In the genomic region with DNA sequence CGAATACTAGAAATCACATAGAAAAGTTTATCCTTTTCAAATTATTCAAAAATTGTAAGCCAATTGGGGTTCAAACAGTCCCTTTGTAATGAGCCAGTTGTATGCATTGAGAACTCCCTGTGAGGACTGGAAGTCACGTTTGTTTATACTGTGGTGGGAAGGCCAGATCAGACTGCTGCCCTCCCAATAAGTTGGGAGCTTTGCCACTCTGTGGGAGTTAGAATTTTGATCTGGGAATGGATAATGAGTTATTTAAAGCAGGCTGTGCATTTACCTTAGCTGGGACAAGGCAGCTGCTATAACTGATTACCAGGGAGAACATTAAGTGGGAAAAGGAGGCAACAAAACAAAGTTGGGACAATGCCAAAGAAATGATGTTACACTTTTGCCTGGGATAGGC, we compare ENCODE assay signal across 19 cellular contexts.
A peak's percentile ranks its signal among the peaks of the same experiment; 100 is the strongest.
DNase-seq lines count a peak whose midpoint lies in the region; ATAC-seq and TF ChIP-seq lines count a peak whose summit lies in the region.
"Had no signal": no experiment of that assay in that cellular context is flagged by ENCODE, and none has a peak within 500 bp of the region (broad histone marks: within the 10 kb centered on the region; RNA-seq: fewer than 3 reads in every experiment).

No MANE protein-coding gene starts in this region.

- WGBS in IMR-90 (ENCODE audit: extremely low coverage in 2 of 2, insufficient read length in 1 of 2), 2 experiments, result 0% methylated on average over 1 of the region's 2 CpGs; no CpG with 5 or more reads in 1 of the 2 experiments

- DNase-seq in DMS 273 treated with DMSO at 0.1 percent for 48 hours (lab: John Stamatoyannopoulos, UW), result peak; percentile 87
- DNase-seq in IMR-90, result peak; percentile 53
- peak; percentile 12 for DNase-seq in astrocyte of the spinal cord (ENCODE audit: low read depth, low spot score)
- no peak for DNase-seq in nephron progenitor cell
- DNase-seq in NCI-H2081 treated with DMSO at 0.1 percent for 48 hours (lab: John Stamatoyannopoulos, UW), result no peak
- no peak for DNase-seq in activated naive CD4-positive, alpha-beta T cell treated with anti-CD3 and anti-CD28 coated beads, Interleukin-2, amount 50 U/mL, for 72 hours (ENCODE audit: low spot score in 2 of 2)
- DNase-seq: ACHN, AML-193, Caco-2, MG63, NCI-H1092, NCI-H2107, NCI-H446, NCI-H774, PC-3 had no signal

- no peak overlapping the region for H2BK120ac ChIP-seq in IMR-90 (ENCODE audit: low read depth, low read length)

- peaks cover 5% of the 10 kb centered on the region; the same call in 1 of the 2 replicates for H3K9me1 ChIP-seq in IMR-90 (ENCODE audit: insufficient read depth, low read length)

- H3K4me3 ChIP-seq in IMR-90 (ENCODE audit: insufficient read depth, low read depth, low read length), result no peak overlapping the region
- no peak overlapping the region for H3K4me3 ChIP-seq in astrocyte of the spinal cord (ENCODE audit: low read depth, low read length)
- H3K4me3 ChIP-seq: MG63, SJSA1 had no signal

- dilution Hi-C loops in IMR-90 (cut with HindIII; ENCODE audit: low sequenced_read_pairs, unreplicated experiment), result no loop called here

- H3K27ac ChIP-seq in IMR-90 (ENCODE audit: insufficient read depth, low read length), result no peak overlapping the region
- H3K27ac ChIP-seq: RWPE1, SJSA1 had no signal

- no peak overlapping the region for H2BK20ac ChIP-seq in IMR-90 (ENCODE audit: low read depth, low read length)

- no peak overlapping the region for H2BK5ac ChIP-seq in IMR-90 (ENCODE audit: low read depth, low read length, poor library complexity, severe bottlenecking)

- H3K36me3 Mint-ChIP-seq in nephron progenitor cell (ENCODE audit: low read depth), result peaks cover 20% of the 10 kb centered on the region
- H3K36me3 Mint-ChIP-seq in activated naive CD4-positive, alpha-beta T cell treated with anti-CD3 and anti-CD28 coated beads, Interleukin-2, amount 50 U/mL, for 72 hours, result peaks cover 4 to 6% of the 10 kb centered on the region in 2 donors

- ATAC-seq in IMR-90 (ENCODE audit: low read depth) (peak; percentile 53), GM21619 (IDR thresholded peaks at IDR 0.05; ENCODE audit: unreplicated experiment) (no peak)
- ATAC-seq in activated naive CD4-positive, alpha-beta T cell treated with anti-CD3 and anti-CD28 coated beads, Interleukin-2, amount 50 U/mL, for 72 hours, result no peak
- ATAC-seq: HepG2, PC-3 had no signal

- peaks cover 5% of the 10 kb centered on the region for H3K27me3 Mint-ChIP-seq in nephron progenitor cell (ENCODE audit: low read depth, poor library complexity)

- no peak overlapping the region for H4K5ac ChIP-seq in IMR-90 (ENCODE audit: low read depth, low read length)

- POLR2A ChIA-PET in IMR-90 (lab: Charles Lee; ENCODE audit: unreplicated experiment), result interaction anchor here (0.6 kb wide), 1 partner anchor 1293 kb away, joined by 4 read pairs; no protein-coding TSS in a partner anchor

- no peaks in the 10 kb centered on the region for H3K9me3 Mint-ChIP-seq in nephron progenitor cell
- H3K9me3 Mint-ChIP-seq in activated naive CD4-positive, alpha-beta T cell treated with anti-CD3 and anti-CD28 coated beads, Interleukin-2, amount 50 U/mL, for 72 hours, result no peaks in the 10 kb centered on the region

- no peak overlapping the region for H2BK15ac ChIP-seq in IMR-90 (ENCODE audit: low read depth, low read length)

- H3K79me1 ChIP-seq in IMR-90 (ENCODE audit: low read depth in 1 of 2, low read length in 2 of 2), result no peaks in the 10 kb centered on the region

- H3K14ac ChIP-seq in IMR-90 (replicated peaks; ENCODE audit: low read depth, low read length), result no peak overlapping the region

- BruUV-seq in IMR-90 (replicated peaks; lab: Mats Ljungman, UMichigan), result no TSS peak

- no peak overlapping the region for H2AK9ac ChIP-seq in IMR-90 (replicated peaks; ENCODE audit: low read depth, low read length, poor library complexity)

- H3K18ac ChIP-seq in IMR-90 (ENCODE audit: low read depth, low read length), result no peak overlapping the region

- TF ChIP-seq POLR2A in IMR-90 (IDR thresholded peaks at IDR 0.05; ENCODE audit: low read depth, low read length), result no peak

- no peak overlapping the region for H4K91ac ChIP-seq in IMR-90 (ENCODE audit: insufficient read depth, low read depth, low read length)

- no peak overlapping the region for H3K4ac ChIP-seq in IMR-90 (ENCODE audit: low read depth, low read length)

- no peak overlapping the region for H3K23ac ChIP-seq in IMR-90 (ENCODE audit: low read depth, low read length)

- H4K20me1 ChIP-seq in IMR-90 (ENCODE audit: insufficient read depth, low read length), result no peaks in the 10 kb centered on the region

- intact Hi-C loops in IMR-90 (cut with micrococcal nuclease), result no loop called here

- H3K27ac Mint-ChIP-seq in nephron progenitor cell, result peak overlapping the region; percentile 62
- no peak overlapping the region for H3K27ac Mint-ChIP-seq in activated naive CD4-positive, alpha-beta T cell treated with anti-CD3 and anti-CD28 coated beads, Interleukin-2, amount 50 U/mL, for 72 hours

- no peaks in the 10 kb centered on the region for H3K9me3 ChIP-seq in IMR-90 (ENCODE audit: control insufficient read depth, insufficient read depth, low read length)
- H3K9me3 ChIP-seq: Caco-2, MG63, SJSA1 had no signal

- H3K4me1 ChIP-seq in IMR-90 (ENCODE audit: control insufficient read depth, insufficient read depth, low read length), result 0 out of 2 replicates have a peak, but pooled peaks cover 3% of the 10 kb centered on the region

- no peak for TF ChIP-seq RAD21 in IMR-90 (IDR thresholded peaks at IDR 0.05; ENCODE audit: low read length)

- peaks cover 2% of the 10 kb centered on the region; the same call in 1 of the 2 replicates for H3K36me3 ChIP-seq in IMR-90 (ENCODE audit: control insufficient read depth, insufficient read depth, low read length)
- H3K36me3 ChIP-seq: MG63, SJSA1 had no signal

- no peak overlapping the region for H3K9ac ChIP-seq in IMR-90 (ENCODE audit: low read depth, low read length)

- H3K56ac ChIP-seq in IMR-90 (ENCODE audit: extremely low read depth, insufficient read depth, low read length), result no peak overlapping the region

- H3K4me3 Mint-ChIP-seq in nephron progenitor cell, result no peak overlapping the region

- CTCF ChIA-PET in IMR-90 (lab: Yijun Ruan, JAX), result no interaction called here

- H3K27me3 ChIP-seq in IMR-90 (ENCODE audit: control insufficient read depth, insufficient read depth, low read length), result no peaks in the 10 kb centered on the region
- H3K27me3 ChIP-seq: MG63, SJSA1 had no signal

- peaks cover 12% of the 10 kb centered on the region for H3K4me1 Mint-ChIP-seq in nephron progenitor cell

- no peak overlapping the region for H2AK5ac ChIP-seq in IMR-90 (ENCODE audit: low read depth, low read length)

- in situ Hi-C loops in IMR-90 (cut with MboI; ENCODE audit: low sequenced_read_pairs), result no loop called here
- in situ Hi-C loops in astrocyte of the spinal cord (cut with HindIII; ENCODE audit: low sequenced_read_pairs), result no loop called here

- H3K4me2 ChIP-seq in IMR-90 (ENCODE audit: low read depth, low read length), result no peak overlapping the region

- H2AFZ ChIP-seq in IMR-90 (replicated peaks; ENCODE audit: low read length, poor library complexity), result no peak overlapping the region

- H4K8ac ChIP-seq in IMR-90 (ENCODE audit: low read depth in 2 of 2, low read length in 2 of 2), result no peak overlapping the region

- TF ChIP-seq CTCF in IMR-90 (conservative IDR thresholded peaks at IDR 0.05; ENCODE audit: low read depth, low read length) (no peak), astrocyte of the spinal cord (IDR thresholded peaks at IDR 0.05; ENCODE audit: low read depth, low read length) (no peak), nephron progenitor cell (IDR thresholded peaks at IDR 0.05) (no peak)

TF ChIP-seq in IMR-90, 13 proteins besides CTCF, POLR2A, EP300 and RAD21:
- TF ChIP-seq CHD1 (IDR thresholded peaks at IDR 0.05; ENCODE audit: low read depth, low read length) (no peak), RCOR1 (IDR thresholded peaks at IDR 0.05; ENCODE audit: insufficient replicate concordance, low read length) (no peak), MAZ (IDR thresholded peaks at IDR 0.05; ENCODE audit: borderline replicate concordance, low read depth, low read length) (no peak), BHLHE40 (IDR thresholded peaks at IDR 0.05; ENCODE audit: low read depth, low read length) (peak; percentile 32; the same call in 1 of the 2 replicates), RFX5 (IDR thresholded peaks at IDR 0.05; ENCODE audit: low read depth, low read length) (no peak)

Comparison
In these comparisons a context has a peak if more than half of its experiments do, and no peak if none do; other contexts are left out.
1. DNase-seq: peak in DMS 273 treated with DMSO at 0.1 percent for 48 hours (single experiment), IMR-90 (single experiment) and astrocyte of the spinal cord (single experiment); none in nephron progenitor cell (single experiment), NCI-H2081 treated with DMSO at 0.1 percent for 48 hours (single experiment) and activated naive CD4-positive, alpha-beta T cell treated with anti-CD3 and anti-CD28 coated beads, Interleukin-2, amount 50 U/mL, for 72 hours (0 of 2).